1 cellular context compared by ENCODE assay signal in the genomic region with DNA sequence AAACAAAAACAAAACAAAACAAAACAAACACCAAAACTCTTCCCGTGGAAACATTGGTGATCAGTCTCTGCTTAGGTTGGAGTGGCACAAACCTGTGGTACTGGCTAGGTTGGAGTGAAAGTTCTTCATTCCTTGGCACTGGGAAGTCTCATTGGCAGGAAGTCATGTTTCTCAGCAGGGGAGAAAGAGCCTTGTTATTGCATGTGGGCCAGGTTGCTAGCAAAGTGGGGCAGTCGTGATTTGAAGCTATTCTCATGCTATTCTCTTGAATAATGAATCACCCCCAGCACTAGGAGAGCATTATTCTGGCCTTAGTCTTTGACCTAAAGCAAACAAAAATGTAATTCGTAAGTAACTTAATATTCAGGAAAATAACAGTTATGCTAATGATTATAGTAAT.
TF ChIP-seq lines count a peak whose summit lies in the region.

No MANE protein-coding gene starts in this region.

TF ChIP-seq in HEK293, 187 proteins besides CTCF, POLR2A, EP300 and RAD21 (continued from another document):
- no peak for TF ChIP-seq ZNF670 (tag by site-specific recombination; IDR thresholded peaks at IDR 0.05; ENCODE audit: low read depth)
- TF ChIP-seq, protein P1, sequence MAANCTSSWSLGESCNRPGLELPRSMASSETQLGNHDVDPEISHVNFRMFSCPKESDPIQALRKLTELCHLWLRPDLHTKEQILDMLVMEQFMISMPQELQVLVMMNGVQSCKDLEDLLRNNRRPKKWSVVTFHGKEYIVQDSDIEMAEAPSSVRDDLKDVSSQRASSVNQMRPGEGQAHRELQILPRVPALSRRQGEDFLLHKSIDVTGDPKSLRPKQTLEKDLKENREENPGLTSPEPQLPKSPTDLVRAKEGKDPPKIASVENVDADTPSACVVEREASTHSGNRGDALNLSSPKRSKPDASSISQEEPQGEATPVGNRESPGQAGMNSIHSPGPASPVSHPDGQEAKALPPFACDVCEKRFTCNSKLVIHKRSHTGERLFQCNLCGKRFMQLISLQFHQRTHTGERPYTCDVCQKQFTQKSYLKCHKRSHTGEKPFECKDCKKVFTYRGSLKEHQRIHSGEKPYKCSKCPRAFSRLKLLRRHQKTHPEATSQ (tag by site-specific recombination; IDR thresholded peaks at IDR 0.05), result no peak
- TF ChIP-seq ZNF148 (tag by site-specific recombination; IDR thresholded peaks at IDR 0.05; ENCODE audit: borderline replicate concordance), result no peak
- TF ChIP-seq GFI1B (tag by site-specific recombination; IDR thresholded peaks at IDR 0.05), result 0 out of 2 replicates have a peak, but pooled peaks have one; percentile 40
- TF ChIP-seq ZNF701 (tag by site-specific recombination; IDR thresholded peaks at IDR 0.05), result no peak
- TF ChIP-seq ZNF341 (tag by site-specific recombination; IDR thresholded peaks at IDR 0.05; ENCODE audit: low read depth), result 0 out of 2 replicates have a peak, but pooled peaks have one; percentile 32
